Comparison of ENCODE assay signal across 11 cellular contexts in genomic region chr16:11836653-11837244, GRCh38. TPM values are rescaled to one million over a fixed set of nuclear protein-coding genes. Genes with fewer than 3 reads are reported as not detected.
DNase-seq lines count a peak whose midpoint lies in the region; ATAC-seq and TF ChIP-seq lines count a peak whose summit lies in the region.
"Had no signal": no experiment of that assay in that cellular context is flagged by ENCODE, and none has a peak within 500 bp of the region (broad histone marks: within the 10 kb centered on the region; RNA-seq: fewer than 3 reads in every experiment).

No MANE protein-coding gene starts in this region.

- H3K27me3 ChIP-seq in cardiac muscle cell (no peaks in the 10 kb centered on the region), WERI-Rb-1 (ENCODE audit: insufficient read depth, low read depth, severe bottlenecking) (no peaks in the 10 kb centered on the region), hepatocyte (no peaks in the 10 kb centered on the region), aorta (ENCODE audit: control insufficient read depth in 1 of 2, insufficient read depth in 2 of 2, low read length in 1 of 2) (no peaks in the 10 kb centered on the region)
- H3K27me3 ChIP-seq in effector memory CD4-positive, alpha-beta T cell (replicated peaks; ENCODE audit: control insufficient read depth, insufficient read depth, low read length, poor library complexity, severe bottlenecking): no peaks in the 10 kb centered on the region
- H3K27me3 ChIP-seq: BLaER1 had no signal

- no peak overlapping the region for H3K4me2 ChIP-seq in hepatocyte
- H3K4me2 ChIP-seq: BLaER1 had no signal

- H3K4me1 ChIP-seq in cardiac muscle cell (ENCODE audit: low read depth): peaks cover 6% of the 10 kb centered on the region
- no peaks in the 10 kb centered on the region for H3K4me1 ChIP-seq in hepatocyte (ENCODE audit: insufficient read depth)
- H3K4me1 ChIP-seq in aorta (ENCODE audit: control insufficient read depth in 1 of 2, insufficient read depth in 2 of 2, low read length in 2 of 2): peaks cover 4% of the 10 kb centered on the region in 2 donors
- no peaks in the 10 kb centered on the region for H3K4me1 ChIP-seq in effector memory CD4-positive, alpha-beta T cell (ENCODE audit: control insufficient read depth, insufficient read depth, low read length, poor library complexity, severe bottlenecking)
- H3K4me1 ChIP-seq: BLaER1 had no signal

- WGBS in hepatocyte (ENCODE audit: low lambda C conversion rate, missing lambda C conversion rate): 89% methylated on average over 6 of the region's 6 CpGs
- WGBS in aorta, 2 donors: 38 to 42% methylated on average over 6 of the region's 6 CpGs

- no peaks in the 10 kb centered on the region for H4K20me1 ChIP-seq in hepatocyte (ENCODE audit: insufficient read depth, poor library complexity, severe bottlenecking)

- H3K79me2 ChIP-seq in hepatocyte: no peaks in the 10 kb centered on the region

- no peak overlapping the region for H3K4me3 ChIP-seq in cardiac muscle cell
- H3K4me3 ChIP-seq in WERI-Rb-1 (ENCODE audit: low read depth, low read length): no peak overlapping the region
- H3K4me3 ChIP-seq in hepatocyte: no peak overlapping the region
- H3K4me3 ChIP-seq in aorta (ENCODE audit: low read length in 2 of 2): no peak overlapping the region
- no peak overlapping the region for H3K4me3 ChIP-seq in effector memory CD4-positive, alpha-beta T cell (ENCODE audit: insufficient read depth, low read depth, low read length, poor library complexity, severe bottlenecking)
- H3K4me3 ChIP-seq: BLaER1 had no signal

- peak in 1 of 2 donors; percentile 68 for DNase-seq in cardiac muscle cell (ENCODE audit: low read depth in 1 of 2, low spot score in 1 of 2)
- DNase-seq in left cardiac atrium: no peak
- no peak for DNase-seq in WERI-Rb-1
- DNase-seq in hepatocyte (ENCODE audit: low spot score): no peak
- no peak for DNase-seq in aorta
- no peak for DNase-seq in effector memory CD4-positive, alpha-beta T cell
- no peak for DNase-seq in LoVo (ENCODE audit: low spot score)
- DNase-seq: NCI-H446 treated with DMSO at 0.1 percent for 48 hours, T-helper 9 cell had no signal

- ATAC-seq in left cardiac atrium: no peak
- ATAC-seq in aorta (ENCODE audit: low FRiP score): no peak
- ATAC-seq in HG03039 (IDR thresholded peaks at IDR 0.05; ENCODE audit: unreplicated experiment): no peak

- intact Hi-C loops in left cardiac atrium (cut with DNase I): no loop called here
- intact Hi-C loops in aorta (cut with DNase I): no loop called here

- H3K27ac ChIP-seq in cardiac muscle cell (peak overlapping the region; percentile 91), WERI-Rb-1 (peak overlapping the region; percentile 91), hepatocyte (peak overlapping the region; percentile 50), aorta (ENCODE audit: low read depth in 1 of 2, low read length in 2 of 2) (peak overlapping the region; percentile 5 to 72)
- no peak overlapping the region for H3K27ac ChIP-seq in effector memory CD4-positive, alpha-beta T cell (ENCODE audit: insufficient read depth, low read length, poor library complexity, severe bottlenecking)
- H3K27ac ChIP-seq: BLaER1 had no signal

- no peak overlapping the region for H2AFZ ChIP-seq in hepatocyte

- no peak for TF ChIP-seq CTCF in cardiac muscle cell (IDR thresholded peaks at IDR 0.05; ENCODE audit: low read depth, low read length)
- TF ChIP-seq CTCF in WERI-Rb-1 (IDR thresholded peaks at IDR 0.05; ENCODE audit: low read depth, low read length): no peak
- no peak for TF ChIP-seq CTCF in hepatocyte (IDR thresholded peaks at IDR 0.05; ENCODE audit: poor library complexity)

- H3K9me2 ChIP-seq in hepatocyte (replicated peaks; ENCODE audit: insufficient read depth): no peaks in the 10 kb centered on the region

- H3K36me3 ChIP-seq in cardiac muscle cell (peaks cover 39% of the 10 kb centered on the region), WERI-Rb-1 (peaks cover 57% of the 10 kb centered on the region), hepatocyte (replicated peaks; ENCODE audit: insufficient read depth, low read depth) (peaks cover 3% of the 10 kb centered on the region), aorta (ENCODE audit: control insufficient read depth in 1 of 2, insufficient read depth in 2 of 2, low read length in 1 of 2) (peaks cover 3 to 16% of the 10 kb centered on the region in 2 donors)
- H3K36me3 ChIP-seq in effector memory CD4-positive, alpha-beta T cell (ENCODE audit: control insufficient read depth, insufficient read depth, low read length): peaks cover 56% of the 10 kb centered on the region

- no peaks in the 10 kb centered on the region for H3K9me3 ChIP-seq in cardiac muscle cell (ENCODE audit: low read depth)
- no peaks in the 10 kb centered on the region for H3K9me3 ChIP-seq in WERI-Rb-1 (ENCODE audit: severe bottlenecking)
- no peaks in the 10 kb centered on the region for H3K9me3 ChIP-seq in hepatocyte (ENCODE audit: low read depth)
- no peaks in the 10 kb centered on the region for H3K9me3 ChIP-seq in aorta (ENCODE audit: control insufficient read depth, low read length)
- no peaks in the 10 kb centered on the region for H3K9me3 ChIP-seq in effector memory CD4-positive, alpha-beta T cell (ENCODE audit: control insufficient read depth, low read length)
- H3K9me3 ChIP-seq: BLaER1 had no signal

RNA-seq across cellular contexts. Expression of gene RSL1D1, which starts 14.6 kb away (rescaled TPM):
- total RNA-seq in cardiac muscle cell: 53.7 and 153 TPM in 2 replicates
- polyA plus RNA-seq in cardiac muscle cell: 144 and 194 TPM in 2 replicates
- 100 to 1,000 TPM in 1 of 2 donors, 10 to 100 TPM in 1; 98.4 to 113 TPM for total RNA-seq in left cardiac atrium
- 138 and 162 TPM in 2 replicates for total RNA-seq in hepatocyte
- 138 and 142 TPM in 2 replicates for polyA plus RNA-seq in hepatocyte
- 10 to 100 TPM; 83.1 to 95.5 TPM for total RNA-seq in aorta
- polyA plus RNA-seq in aorta: 10 to 100 TPM; 72.3 to 80.9 TPM

RNA-seq across cellular contexts. Expression of gene ZC3H7A, which starts 39.7 kb away (rescaled TPM):
- total RNA-seq in cardiac muscle cell (36.5 and 55.5 TPM in 2 replicates), left cardiac atrium (10 to 100 TPM; 24.0 to 28.2 TPM), hepatocyte (38.0 and 40.3 TPM in 2 replicates), aorta (10 to 100 TPM; 69.7 to 86.2 TPM)
- polyA plus RNA-seq in cardiac muscle cell (44.7 and 73.5 TPM in 2 replicates), hepatocyte (34.1 and 34.9 TPM in 2 replicates), aorta (10 to 100 TPM; 45.4 to 46.7 TPM)
